Comparison of ENCODE assay signal across 8 cellular contexts in the genomic region with DNA sequence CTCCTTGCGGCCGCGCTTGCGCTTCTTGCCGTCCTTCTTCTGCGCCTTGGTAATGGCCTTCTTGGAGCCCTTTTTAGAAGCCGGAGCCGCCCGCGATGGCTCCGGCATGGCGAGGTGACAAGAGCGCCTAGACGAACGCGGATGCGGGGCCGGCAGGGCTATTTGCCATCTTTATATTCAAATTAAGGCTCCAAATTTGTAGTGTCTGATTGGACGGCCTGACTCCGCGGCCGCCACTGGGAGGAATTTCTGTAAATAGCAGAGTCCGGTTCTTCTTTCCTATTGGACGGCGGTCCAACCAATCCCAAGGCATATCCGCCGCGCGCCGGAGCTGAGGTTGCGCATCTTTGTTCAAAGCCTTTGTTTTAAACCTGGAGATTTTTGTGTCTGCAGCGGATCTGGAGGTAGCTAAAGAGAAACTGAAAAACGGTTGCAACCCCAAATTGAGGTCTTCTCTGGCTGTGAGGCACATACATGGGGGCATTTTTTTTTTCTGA. TPM values are rescaled to one million over a fixed set of nuclear protein-coding genes. Genes with fewer than 3 reads are reported as not detected.
DNase-seq lines count a peak whose midpoint lies in the region; TF ChIP-seq lines count a peak whose summit lies in the region.

No MANE protein-coding gene starts in this region.

- H3K27ac Mint-ChIP-seq in activated CD4-positive, alpha-beta T cell treated with anti-CD3 and anti-CD28 coated beads, Interleukin-2, amount 10 ng/mL, durations not matched to agents 7 days and 5 days: peak overlapping the region; percentile 93

- no peak for TF ChIP-seq POLR2A in lower leg skin (IDR thresholded peaks at IDR 0.05)

- peak overlapping the region; percentile 95 for H3K4me3 Mint-ChIP-seq in activated CD4-positive, alpha-beta T cell treated with anti-CD3 and anti-CD28 coated beads, Interleukin-2, amount 10 ng/mL, durations not matched to agents 7 days and 5 days

- H3K4me1 Mint-ChIP-seq in activated CD4-positive, alpha-beta T cell treated with anti-CD3 and anti-CD28 coated beads, Interleukin-2, amount 10 ng/mL, durations not matched to agents 7 days and 5 days: peaks cover 66% of the 10 kb centered on the region

- peaks cover 10% of the 10 kb centered on the region for H3K27me3 Mint-ChIP-seq in activated CD4-positive, alpha-beta T cell treated with anti-CD3 and anti-CD28 coated beads, Interleukin-2, amount 10 ng/mL, durations not matched to agents 7 days and 5 days

- H3K36me3 Mint-ChIP-seq in activated CD4-positive, alpha-beta T cell treated with anti-CD3 and anti-CD28 coated beads, Interleukin-2, amount 10 ng/mL, durations not matched to agents 7 days and 5 days (ENCODE audit: low read depth): peaks cover 15% of the 10 kb centered on the region

- intact Hi-C loops in lower leg skin (cut with DNase I; ENCODE audit: low total_unique reads): no loop called here

- H3K4me3 ChIP-seq in GM06990 (replicated peaks; ENCODE audit: low read depth, low read length) (peak overlapping the region; percentile 72), HFF-Myc (replicated peaks; ENCODE audit: low read depth, low read length) (peak overlapping the region; percentile 37), lower leg skin (ENCODE audit: low read depth, poor library complexity, severe bottlenecking) (no peak overlapping the region)

- H3K27me3 ChIP-seq in GM06990 (replicated peaks; ENCODE audit: control insufficient read depth, insufficient read depth, low read length): no peaks in the 10 kb centered on the region; the same call in 1 of the 2 replicates

- no peaks in the 10 kb centered on the region for H3K36me3 ChIP-seq in GM06990 (ENCODE audit: control insufficient read depth, insufficient read depth, low read length)

- no peaks in the 10 kb centered on the region for H3K9me3 Mint-ChIP-seq in activated CD4-positive, alpha-beta T cell treated with anti-CD3 and anti-CD28 coated beads, Interleukin-2, amount 10 ng/mL, durations not matched to agents 7 days and 5 days

- CTCF ChIA-PET in activated CD4-positive, alpha-beta T cell treated with anti-CD3 and anti-CD28 coated beads, Interleukin-2, amount 10 ng/mL, durations not matched to agents 7 days and 5 days (lab: Charles Lee): interaction anchor here (0.7 to 3.6 kb wide), 8 partner anchors 9 to 958 kb away, joined by 3 to 26 read pairs (median 6); partner anchors contain the start of genes RNF187 and TRIM11

- 1 to 3% methylated on average over 27 to 29 of the region's 33 CpGs for WGBS in lower leg skin, 2 donors

- no peak for TF ChIP-seq CTCF in GM06990 (IDR thresholded peaks at IDR 0.05; ENCODE audit: insufficient read depth, low read length, poor library complexity, severe bottlenecking)
- TF ChIP-seq CTCF in HFF-Myc (IDR thresholded peaks at IDR 0.05; ENCODE audit: low read depth, low read length, missing control alignments): no peak
- no peak for TF ChIP-seq CTCF in lower leg skin (IDR thresholded peaks at IDR 0.05)

- DNase-seq in GM06990 (ENCODE audit: extremely low read depth, insufficient read length) (peak; percentile 80), HFF-Myc (ENCODE audit: extremely low read depth, low read depth) (no peak), NCI-H1694 treated with DMSO at 0.1 percent for 48 hours (lab: John Stamatoyannopoulos, UW) (peak; percentile 98), dedifferentiated amniotic fluid mesenchymal stem cell (ENCODE audit: extremely low spot score) (peak; percentile 78), lower leg skin (ENCODE audit: low spot score in 2 of 2) (peak; percentile 59 to 92), GF-D8 (lab: John Stamatoyannopoulos, UW) (no peak)
- peak; percentile 96 for DNase-seq in activated CD4-positive, alpha-beta T cell treated with anti-CD3 and anti-CD28 coated beads, Interleukin-2, amount 10 ng/mL, durations not matched to agents 7 days and 5 days
- peak; percentile 61 to 73 (median 66) for DNase-seq in stimulated activated CD4-positive, alpha-beta T cell treated with anti-CD3 and anti-CD28 coated beads, TNF-alpha, amount 100 ng/mL, for 4 hours (ENCODE audit: low read depth in 3 of 3)

- POLR2A ChIA-PET in activated CD4-positive, alpha-beta T cell treated with anti-CD3 and anti-CD28 coated beads, Interleukin-2, amount 10 ng/mL, durations not matched to agents 7 days and 5 days (lab: Charles Lee): interaction anchor here (0.6 to 1.7 kb wide), 8 partner anchors 10 to 960 kb away, joined by 3 to 10 read pairs (median 6); partner anchors contain the start of genes RNF187 and TRIM11

RNA-seq across cellular contexts. Expression of gene RNF187, which starts 22.6 kb away (rescaled TPM):
- total RNA-seq in activated CD4-positive, alpha-beta T cell treated with anti-CD3 and anti-CD28 coated beads, Interleukin-2, amount 10 ng/mL, durations not matched to agents 7 days and 5 days: 100 to 1,000 TPM; 110 to 132 TPM
- total RNA-seq in lower leg skin: 100 to 1,000 TPM in 1 of 4 donors, 10 to 100 TPM in 3; 75.8 to 106 (median 80.1) TPM

RNA-seq across cellular contexts. Expression of gene TRIM17, which starts 47.9 kb away (rescaled TPM):
- under 1 TPM; 0.73 to 0.99 TPM for total RNA-seq in activated CD4-positive, alpha-beta T cell treated with anti-CD3 and anti-CD28 coated beads, Interleukin-2, amount 10 ng/mL, durations not matched to agents 7 days and 5 days
- 1 to 10 TPM in 3 of 4 donors, under 1 TPM in 1; 0.97 to 4.2 (median 1.8) TPM for total RNA-seq in lower leg skin

RNA-seq across cellular contexts. Expression of gene TRIM11, which starts 57.9 kb away (rescaled TPM):
- total RNA-seq in activated CD4-positive, alpha-beta T cell treated with anti-CD3 and anti-CD28 coated beads, Interleukin-2, amount 10 ng/mL, durations not matched to agents 7 days and 5 days: 10 to 100 TPM; 54.4 to 62.4 TPM
- 10 to 100 TPM; 28.3 to 52.9 (median 31.5) TPM for total RNA-seq in lower leg skin

Comparison
In these comparisons a context has a peak if more than half of its experiments do, and no peak if none do; other contexts are left out.
1. DNase-seq: peak in GM06990 (single experiment), NCI-H1694 treated with DMSO at 0.1 percent for 48 hours (single experiment), activated CD4-positive, alpha-beta T cell treated with anti-CD3 and anti-CD28 coated beads, Interleukin-2, amount 10 ng/mL, durations not matched to agents 7 days and 5 days (single experiment), dedifferentiated amniotic fluid mesenchymal stem cell (single experiment), lower leg skin (2 of 2) and stimulated activated CD4-positive, alpha-beta T cell treated with anti-CD3 and anti-CD28 coated beads, TNF-alpha, amount 100 ng/mL, for 4 hours (3 of 3); none in HFF-Myc (single experiment) and GF-D8 (single experiment).